Comparison of ENCODE assay signal across 17 cellular contexts in the genomic region with DNA sequence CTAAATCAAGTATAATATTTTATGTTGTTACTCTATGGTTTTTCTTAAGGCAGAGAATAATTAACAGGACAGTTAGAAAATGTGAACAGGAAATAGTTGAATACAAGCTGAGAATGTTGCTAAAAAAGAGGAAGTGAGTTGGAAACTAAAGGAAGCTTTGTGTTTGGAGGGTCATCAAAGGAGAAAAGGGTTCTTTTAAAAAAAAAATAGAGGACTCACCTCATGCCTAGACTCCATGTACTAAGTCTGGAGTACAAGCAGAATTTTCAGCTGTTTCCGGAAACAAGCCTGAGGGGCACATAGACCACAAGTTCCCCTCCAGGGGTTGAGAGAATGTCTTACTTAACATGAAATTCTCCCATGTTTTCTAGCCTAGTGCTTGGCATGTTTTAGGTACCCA. TPM values are rescaled to one million over a fixed set of nuclear protein-coding genes. Genes with fewer than 3 reads are reported as not detected.
DNase-seq lines count a peak whose midpoint lies in the region; ATAC-seq and TF ChIP-seq lines count a peak whose summit lies in the region.
"Had no signal": no experiment of that assay in that cellular context is flagged by ENCODE, and none has a peak within 500 bp of the region (broad histone marks: within the 10 kb centered on the region; RNA-seq: fewer than 3 reads in every experiment).

No MANE protein-coding gene starts in this region.

- H3K4me3 Mint-ChIP-seq in CD8-positive, alpha-beta T cell, result no peak overlapping the region
- H3K4me3 Mint-ChIP-seq: natural killer cell had no signal

- CTCF ChIA-PET in CD8-positive, alpha-beta T cell (lab: Charles Lee), result no interaction called here

- H3K27me3 ChIP-seq in osteoblast (ENCODE audit: insufficient read depth, low read length), result no peaks in the 10 kb centered on the region
- no peaks in the 10 kb centered on the region for H3K27me3 ChIP-seq in CD8-positive, alpha-beta T cell (ENCODE audit: insufficient read depth, low read length)
- no peaks in the 10 kb centered on the region for H3K27me3 ChIP-seq in esophagus muscularis mucosa
- H3K27me3 ChIP-seq: thyroid gland had no signal

- intact Hi-C loops in CD8-positive, alpha-beta T cell (cut with DNase I, micrococcal nuclease), result no loop called here
- intact Hi-C loops in esophagus muscularis mucosa (cut with DNase I), result no loop called here

- H4K20me1 ChIP-seq in osteoblast (ENCODE audit: insufficient read depth, low read length), result no peaks in the 10 kb centered on the region

- TF ChIP-seq POLR2A in esophagus muscularis mucosa (IDR thresholded peaks at IDR 0.05; ENCODE audit: low read depth), result no peak

- no peak overlapping the region for H3K27ac Mint-ChIP-seq in CD8-positive, alpha-beta T cell
- H3K27ac Mint-ChIP-seq: natural killer cell had no signal

- no peak overlapping the region for H3K27ac ChIP-seq in osteoblast (ENCODE audit: low read depth, low read length)
- no peak overlapping the region for H3K27ac ChIP-seq in CD8-positive, alpha-beta T cell (ENCODE audit: low read depth, low read length)
- no peak overlapping the region for H3K27ac ChIP-seq in esophagus muscularis mucosa (replicated peaks in 1 of 4)
- H3K27ac ChIP-seq: thyroid gland had no signal

- no peaks in the 10 kb centered on the region for H3K79me2 ChIP-seq in osteoblast (ENCODE audit: insufficient read depth, low read length)

- H3K36me3 ChIP-seq in osteoblast (ENCODE audit: insufficient read depth, low read length), result no peaks in the 10 kb centered on the region
- H3K36me3 ChIP-seq in CD8-positive, alpha-beta T cell (ENCODE audit: insufficient read depth, low read length), result no peaks in the 10 kb centered on the region
- H3K36me3 ChIP-seq in esophagus muscularis mucosa, result no peaks in the 10 kb centered on the region
- H3K36me3 ChIP-seq: thyroid gland had no signal

- DNase-seq in GM12865 (ENCODE audit: low read depth), result peak; percentile 2
- peak; percentile 93 for DNase-seq in KBM-7
- peak; percentile 60 for DNase-seq in SKM-1 treated with dmso at 0.1 percent for 144 hours (lab: John Stamatoyannopoulos, UW; ENCODE audit: unreplicated experiment)
- no peak for DNase-seq in osteoblast (ENCODE audit: insufficient read length, low spot score, missing footprints)
- DNase-seq in CD8-positive, alpha-beta T cell, result no peak
- DNase-seq in esophagus muscularis mucosa (ENCODE audit: extremely low spot score), result no peak
- DNase-seq: activated gamma-delta T cell, DMS79, natural killer cell, NCI-H2029 treated with DMSO at 0.1 percent for 48 hours, NCI-H748 treated with DMSO at 0.1 percent for 48 hours, SHP77 treated with DMSO at 0.1 percent for 48 hours, thyroid gland had no signal

- H2AFZ ChIP-seq in osteoblast (ENCODE audit: low read length), result no peak overlapping the region

- H3K9me3 ChIP-seq in osteoblast (ENCODE audit: low read depth, low read length) (no peaks in the 10 kb centered on the region), esophagus muscularis mucosa (no peaks in the 10 kb centered on the region)
- no peaks in the 10 kb centered on the region for H3K9me3 ChIP-seq in CD8-positive, alpha-beta T cell (ENCODE audit: low read length)
- H3K9me3 ChIP-seq: thyroid gland had no signal

- POLR2A ChIA-PET in CD8-positive, alpha-beta T cell (lab: Charles Lee), result no interaction called here

- in situ Hi-C loops in KBM-7 (cut with MboI; ENCODE audit: low pct_unique_long_range_greater_than_20kb, low sequenced_read_pairs), result no loop called here

- 82% methylated on average over 1 of the region's 1 CpG for WGBS in esophagus muscularis mucosa

- ATAC-seq in GM21619 (IDR thresholded peaks at IDR 0.05; ENCODE audit: unreplicated experiment) (peak; percentile 57), SK-N-SH treated with all-trans-retinoic acid at 6 μM for 48 hours (no peak)
- no peak for ATAC-seq in CD8-positive, alpha-beta T cell
- ATAC-seq: natural killer cell had no signal

- peaks cover 5% of the 10 kb centered on the region for H3K4me1 Mint-ChIP-seq in CD8-positive, alpha-beta T cell (ENCODE audit: low read depth)
- H3K4me1 Mint-ChIP-seq: natural killer cell had no signal

- H3K4me2 ChIP-seq in osteoblast (ENCODE audit: insufficient read depth, low read length), result no peak overlapping the region

- H3K4me1 ChIP-seq in osteoblast (ENCODE audit: insufficient read depth, low read length) (no peaks in the 10 kb centered on the region), esophagus muscularis mucosa (no peaks in the 10 kb centered on the region)
- no peaks in the 10 kb centered on the region for H3K4me1 ChIP-seq in CD8-positive, alpha-beta T cell (ENCODE audit: insufficient read depth, low read length)
- H3K4me1 ChIP-seq: thyroid gland had no signal

- H3K27me3 Mint-ChIP-seq in CD8-positive, alpha-beta T cell (ENCODE audit: low read depth), result no peaks in the 10 kb centered on the region

- no peak for TF ChIP-seq CTCF in GM12865 (IDR thresholded peaks at IDR 0.05; ENCODE audit: insufficient read depth, low read depth, low read length, missing control alignments)
- no peak for TF ChIP-seq CTCF in osteoblast (IDR thresholded peaks at IDR 0.05; ENCODE audit: extremely low read depth, low read depth, low read length)
- no peak for TF ChIP-seq CTCF in CD8-positive, alpha-beta T cell (IDR thresholded peaks at IDR 0.05)
- no peak for TF ChIP-seq CTCF in esophagus muscularis mucosa (IDR thresholded peaks at IDR 0.05)

- no peak for TF ChIP-seq EP300 in esophagus muscularis mucosa (IDR thresholded peaks at IDR 0.05)

- H3K36me3 Mint-ChIP-seq in CD8-positive, alpha-beta T cell, result no peaks in the 10 kb centered on the region
- H3K36me3 Mint-ChIP-seq: natural killer cell had no signal

- H3K4me3 ChIP-seq in GM12865 (ENCODE audit: low read depth, low read length) (no peak overlapping the region), osteoblast (ENCODE audit: insufficient read depth, low read length) (no peak overlapping the region), esophagus muscularis mucosa (no peak overlapping the region)
- no peak overlapping the region for H3K4me3 ChIP-seq in CD8-positive, alpha-beta T cell (ENCODE audit: low read depth, low read length)
- H3K4me3 ChIP-seq: thyroid gland had no signal

- no peaks in the 10 kb centered on the region for H3K9me3 Mint-ChIP-seq in CD8-positive, alpha-beta T cell
- H3K9me3 Mint-ChIP-seq: natural killer cell had no signal

TF ChIP-seq in SK-N-SH treated with all-trans-retinoic acid at 6 μM for 48 hours, 23 proteins besides CTCF, POLR2A, EP300 and RAD21 (continues in another document):
- no peak for TF ChIP-seq ARNTL (CRISPR knock-in tag; IDR thresholded peaks at IDR 0.05; ENCODE audit: borderline replicate concordance, low read depth)
- TF ChIP-seq TCF4 (CRISPR knock-in tag; IDR thresholded peaks at IDR 0.05; ENCODE audit: borderline replicate concordance), result no peak
- no peak for TF ChIP-seq SNAI2 (CRISPR knock-in tag; IDR thresholded peaks at IDR 0.05)
- TF ChIP-seq ZFP3 (CRISPR knock-in tag; IDR thresholded peaks at IDR 0.05), result no peak
- TF ChIP-seq CREB5 (CRISPR knock-in tag; IDR thresholded peaks at IDR 0.05; ENCODE audit: low read depth), result no peak
- TF ChIP-seq, protein P1, sequence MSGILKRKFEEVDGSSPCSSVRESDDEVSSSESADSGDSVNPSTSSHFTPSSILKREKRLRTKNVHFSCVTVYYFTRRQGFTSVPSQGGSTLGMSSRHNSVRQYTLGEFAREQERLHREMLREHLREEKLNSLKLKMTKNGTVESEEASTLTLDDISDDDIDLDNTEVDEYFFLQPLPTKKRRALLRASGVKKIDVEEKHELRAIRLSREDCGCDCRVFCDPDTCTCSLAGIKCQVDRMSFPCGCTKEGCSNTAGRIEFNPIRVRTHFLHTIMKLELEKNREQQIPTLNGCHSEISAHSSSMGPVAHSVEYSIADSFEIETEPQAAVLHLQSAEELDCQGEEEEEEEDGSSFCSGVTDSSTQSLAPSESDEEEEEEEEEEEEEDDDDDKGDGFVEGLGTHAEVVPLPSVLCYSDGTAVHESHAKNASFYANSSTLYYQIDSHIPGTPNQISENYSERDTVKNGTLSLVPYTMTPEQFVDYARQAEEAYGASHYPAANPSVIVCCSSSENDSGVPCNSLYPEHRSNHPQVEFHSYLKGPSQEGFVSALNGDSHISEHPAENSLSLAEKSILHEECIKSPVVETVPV (CRISPR knock-in tag; IDR thresholded peaks at IDR 0.05), result no peak
- TF ChIP-seq GLIS3 (CRISPR knock-in tag; IDR thresholded peaks at IDR 0.05), result no peak
- TF ChIP-seq BACH2 (CRISPR knock-in tag; IDR thresholded peaks at IDR 0.05; ENCODE audit: borderline replicate concordance), result no peak
- no peak for TF ChIP-seq ZNF70 (CRISPR knock-in tag; IDR thresholded peaks at IDR 0.05)
- TF ChIP-seq OSR1 (CRISPR knock-in tag; IDR thresholded peaks at IDR 0.05), result no peak

RNA-seq across cellular contexts. Expression of gene MAP7D3, which starts 20.1 kb away (rescaled TPM):
- total RNA-seq in osteoblast (19.2 and 23.6 TPM in 2 replicates), esophagus muscularis mucosa (10 to 100 TPM; 14.5 to 21.2 (median 17.1) TPM)
- 1 to 10 TPM; 3.6 TPM for total RNA-seq in CD8-positive, alpha-beta T cell

RNA-seq across cellular contexts. Expression of gene ADGRG4, which starts 29.5 kb away (rescaled TPM):
- total RNA-seq in osteoblast, result not detected in 2 replicates
- total RNA-seq in CD8-positive, alpha-beta T cell, result not detected
- under 1 TPM in 3 of 4 donors, not detected in 1; under 0.01 to 0.17 (median 0.06) TPM for total RNA-seq in esophagus muscularis mucosa
- total RNA-seq: dermis microvascular lymphatic vessel endothelial cell, liver, natural killer cell had no signal

Comparison
In these comparisons a context has a peak if more than half of its experiments do, and no peak if none do; other contexts are left out.
1. DNase-seq: peak in GM12865 (single experiment), KBM-7 (single experiment) and SKM-1 treated with dmso at 0.1 percent for 144 hours (single experiment); none in osteoblast (single experiment), CD8-positive, alpha-beta T cell (0 of 7) and esophagus muscularis mucosa (single experiment).